Comparison of ENCODE assay signal across 8 cellular contexts in genomic region chrX:132488819-132489255, GRCh38. TPM values are rescaled to one million over a fixed set of nuclear protein-coding genes. Genes with fewer than 3 reads are reported as not detected.
DNase-seq lines count a peak whose midpoint lies in the region; ATAC-seq and TF ChIP-seq lines count a peak whose summit lies in the region.

Gene MBNL3, minus strand, starts transcription at chrX:132489038. Its CDS starts 49,427 bp downstream, at chrX:132439611.

- no peaks in the 10 kb centered on the region for H3K27me3 Mint-ChIP-seq in activated CD8-positive, alpha-beta T cell treated with anti-CD3 and anti-CD28 coated beads for 36 hours
- H3K27me3 Mint-ChIP-seq in mesothelial cell of epicardium (ENCODE audit: low read depth) = peaks cover 15% of the 10 kb centered on the region

- TF ChIP-seq POLR2A in GM19193 (IDR thresholded peaks at IDR 0.05; ENCODE audit: extremely low read depth, insufficient read depth, insufficient read length) = peak; percentile 63

- peak; percentile 31 to 53 for DNase-seq in AML-193 (lab: John Stamatoyannopoulos, UW)
- DNase-seq in NCI-H774 (lab: John Stamatoyannopoulos, UW) = peak; percentile 76
- peak; percentile 69 for DNase-seq in activated CD8-positive, alpha-beta T cell treated with anti-CD3 and anti-CD28 coated beads for 36 hours
- peak; percentile 43 to 73 for DNase-seq in mesothelial cell of epicardium (ENCODE audit: low spot score in 2 of 2, unreplicated experiment in 2 of 2)
- peak; percentile 27 to 60 for DNase-seq in stimulated activated CD8-positive, alpha-beta memory T cell treated with anti-CD3 and anti-CD28 coated beads, Interleukin-7, amount 100 ng/mL, for 4 hours (ENCODE audit: low read depth in 2 of 2)

- no peak for TF ChIP-seq CTCF in activated CD8-positive, alpha-beta T cell treated with anti-CD3 and anti-CD28 coated beads for 36 hours (IDR thresholded peaks at IDR 0.05)
- no peak for TF ChIP-seq CTCF in mesothelial cell of epicardium (IDR thresholded peaks at IDR 0.05; ENCODE audit: unreplicated experiment)

- peak within 1 kb of the TSS; percentile 98 for H3K27ac Mint-ChIP-seq in activated CD8-positive, alpha-beta T cell treated with anti-CD3 and anti-CD28 coated beads for 36 hours
- peak within 1 kb of the TSS; percentile 87 for H3K27ac Mint-ChIP-seq in mesothelial cell of epicardium

- intact Hi-C loops in activated CD8-positive, alpha-beta T cell treated with anti-CD3 and anti-CD28 coated beads for 36 hours (cut with micrococcal nuclease) = loop anchor here (10.0 kb wide), 2 partner anchors 274 to 464 kb away; partner anchors contain the start of genes RAP2C and STK26

- peak within 1 kb of the TSS; percentile 60 for H3K9ac ChIP-seq in endocrine pancreas (ENCODE audit: control insufficient read depth, insufficient read depth, low read length)

- H3K9me3 ChIP-seq in endocrine pancreas (ENCODE audit: control insufficient read depth, low read length) = no peaks in the 10 kb centered on the region

- peaks cover 12% of the 10 kb centered on the region for H3K4me1 ChIP-seq in endocrine pancreas (ENCODE audit: control insufficient read depth, insufficient read depth, low read length)

- H3K4me1 Mint-ChIP-seq in activated CD8-positive, alpha-beta T cell treated with anti-CD3 and anti-CD28 coated beads for 36 hours (ENCODE audit: low read depth) = peaks cover 44% of the 10 kb centered on the region
- peaks cover 32% of the 10 kb centered on the region for H3K4me1 Mint-ChIP-seq in mesothelial cell of epicardium

- H3K36me3 ChIP-seq in endocrine pancreas (ENCODE audit: control insufficient read depth, insufficient read depth, low read length) = no peaks in the 10 kb centered on the region

- H3K27me3 ChIP-seq in endocrine pancreas (ENCODE audit: control insufficient read depth, insufficient read depth, low read length) = no peaks in the 10 kb centered on the region

- peak; percentile 45 for ATAC-seq in HG03342 (IDR thresholded peaks at IDR 0.05; ENCODE audit: unreplicated experiment)
- peak; percentile 68 for ATAC-seq in activated CD8-positive, alpha-beta T cell treated with anti-CD3 and anti-CD28 coated beads for 36 hours

- POLR2A ChIA-PET in activated CD8-positive, alpha-beta T cell treated with anti-CD3 and anti-CD28 coated beads for 36 hours (lab: Charles Lee) = interaction anchor here (0.6 to 1.3 kb wide), 4 partner anchors 9 to 251 kb away, joined by 3 to 4 read pairs (median 4); no protein-coding TSS in a partner anchor

- no peaks in the 10 kb centered on the region for H3K9me3 Mint-ChIP-seq in activated CD8-positive, alpha-beta T cell treated with anti-CD3 and anti-CD28 coated beads for 36 hours
- no peaks in the 10 kb centered on the region for H3K9me3 Mint-ChIP-seq in mesothelial cell of epicardium

- no peaks in the 10 kb centered on the region for H3K36me3 Mint-ChIP-seq in activated CD8-positive, alpha-beta T cell treated with anti-CD3 and anti-CD28 coated beads for 36 hours (ENCODE audit: low read depth)
- no peaks in the 10 kb centered on the region for H3K36me3 Mint-ChIP-seq in mesothelial cell of epicardium

- peak within 1 kb of the TSS; percentile 90 for H3K4me3 ChIP-seq in endocrine pancreas (ENCODE audit: control insufficient read depth, insufficient read depth, low read length)

- H3K4me3 Mint-ChIP-seq in activated CD8-positive, alpha-beta T cell treated with anti-CD3 and anti-CD28 coated beads for 36 hours = peak within 1 kb of the TSS; percentile 88
- H3K4me3 Mint-ChIP-seq in mesothelial cell of epicardium = peak within 1 kb of the TSS; percentile 92

- CTCF ChIA-PET in activated CD8-positive, alpha-beta T cell treated with anti-CD3 and anti-CD28 coated beads for 36 hours (lab: Charles Lee) = interaction anchor here (1.2 to 1.3 kb wide), 2 partner anchors 10 to 125 kb away, joined by 3 read pairs; no protein-coding TSS in a partner anchor

RNA-seq across cellular contexts. Expression of gene MBNL3, which starts in this region (rescaled TPM):
- 10 to 100 TPM; 19.8 to 23.3 TPM for total RNA-seq in activated CD8-positive, alpha-beta T cell treated with anti-CD3 and anti-CD28 coated beads for 36 hours
- total RNA-seq in mesothelial cell of epicardium = 28.1 to 32.5 TPM (median 29.8 TPM) in 3 replicates

Comparison
In these comparisons a context has a peak if more than half of its experiments do, and no peak if none do; other contexts are left out.
1. Peak in every context shown above with its lines: DNase-seq, ATAC-seq and H3K4me3 ChIP-seq.